In the genomic region with DNA sequence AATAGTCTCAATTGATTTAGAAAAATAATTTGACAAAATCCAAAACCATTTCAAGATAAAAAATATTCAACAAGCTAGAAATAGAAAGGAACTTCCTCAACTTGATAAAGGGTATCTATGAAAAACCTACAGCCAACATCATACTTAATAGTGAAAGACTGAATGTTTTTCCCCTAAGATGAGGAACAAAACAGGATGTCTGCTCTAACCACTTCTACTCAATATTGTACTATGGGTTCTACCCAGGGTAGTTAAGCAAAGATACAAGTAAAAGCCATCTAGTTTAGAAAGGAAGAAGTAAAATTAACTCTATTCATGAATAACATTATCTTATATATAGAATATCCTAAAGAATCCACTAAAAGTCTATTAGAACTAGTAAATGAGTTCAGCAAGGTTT, we compare ENCODE assay signal across 21 cellular contexts. TPM values are rescaled to one million over a fixed set of nuclear protein-coding genes. Genes with fewer than 3 reads are reported as not detected.
"Had no signal": no experiment of that assay in that cellular context is flagged by ENCODE, and none has a peak within 500 bp of the region (broad histone marks: within the 10 kb centered on the region; RNA-seq: fewer than 3 reads in every experiment).

No MANE protein-coding gene starts in this region.

- ATAC-seq: HepG2 had no signal

- DNase-seq: IMR-90, Karpas-422, KG1, MG63, NCI-H1092 treated with DMSO at 0.1 percent for 48 hours, NCI-H1436, NCI-H187, NCI-H2029, NCI-H2081 treated with DMSO at 0.1 percent for 48 hours, NCI-H2171, NCI-H226, NCI-H446, NCI-H510A, NCI-H524 treated with DMSO at 0.1 percent for 48 hours, NCI-H69, NCI-H774, Right ventricle myocardium superior, RPMI8226, SIG-M5 had no signal

- H3K9me3 ChIP-seq: MG63, SJSA1 had no signal

RNA-seq across cellular contexts. Expression of gene SYTL5, which starts 21.5 kb away (rescaled TPM):
- total RNA-seq: HepG2, Right ventricle myocardium superior had no signal
